Comparison of ENCODE assay signal across 8 cellular contexts in genomic region chr2:148817210-148817708, GRCh38. TPM values are rescaled to one million over a fixed set of nuclear protein-coding genes. Genes with fewer than 3 reads are reported as not detected.
A peak's percentile ranks its signal among the peaks of the same experiment; 100 is the strongest.
DNase-seq lines count a peak whose midpoint lies in the region; ATAC-seq and TF ChIP-seq lines count a peak whose summit lies in the region.

No MANE protein-coding gene starts in this region.

- H3K36me3 ChIP-seq in heart left ventricle: no peaks in the 10 kb centered on the region
- H3K36me3 ChIP-seq in smooth muscle cell (ENCODE audit: low read depth): no peaks in the 10 kb centered on the region

- H3K4me3 Mint-ChIP-seq in T-helper 17 cell: peak overlapping the region; percentile 77

- no peak overlapping the region for H3K9ac ChIP-seq in smooth muscle cell (ENCODE audit: low read depth)

- H4K20me1 ChIP-seq in smooth muscle cell (ENCODE audit: low read depth): no peaks in the 10 kb centered on the region

- WGBS in heart left ventricle, 4 donors: 4 to 7% (median 5%) methylated on average over 8 of the region's 8 CpGs
- WGBS in smooth muscle cell (ENCODE audit: low lambda C conversion rate): 9% methylated on average over 8 of the region's 8 CpGs

- H3F3A ChIP-seq in smooth muscle cell (ENCODE audit: low read depth): no peaks in the 10 kb centered on the region

- no peaks in the 10 kb centered on the region for H3K9me3 ChIP-seq in T-helper 17 cell (ENCODE audit: control insufficient read depth, low read length, poor library complexity, severe bottlenecking)
- no peaks in the 10 kb centered on the region for H3K9me3 ChIP-seq in heart left ventricle
- H3K9me3 ChIP-seq in smooth muscle cell (replicated peaks; ENCODE audit: low read depth): no peaks in the 10 kb centered on the region

- no peaks in the 10 kb centered on the region for H3K36me3 Mint-ChIP-seq in T-helper 17 cell (ENCODE audit: low read depth)

- H3K4me3 ChIP-seq in heart left ventricle: peak overlapping the region in 9 of 12 donors; percentile 2 to 43 (median 25)
- H3K4me3 ChIP-seq in smooth muscle cell: peak overlapping the region; percentile 41

- intact Hi-C loops in heart left ventricle (cut with DNase I): loop anchor here in 1 of 10 donors (10.0 kb wide), 1 partner anchor 172 kb away; the partner anchor contains the start of gene EPC2

- DNase-seq in NCI-H345 (lab: John Stamatoyannopoulos, UW): peak; percentile 43
- DNase-seq in NCI-H345 treated with DMSO at 0.1 percent for 48 hours (lab: John Stamatoyannopoulos, UW; ENCODE audit: unreplicated experiment): no peak
- DNase-seq in T-helper 17 cell: no peak
- peak in 3 of 5 donors; percentile 26 to 34 (median 30) for DNase-seq in heart left ventricle
- DNase-seq in smooth muscle cell (lab: John Stamatoyannopoulos, UW; ENCODE audit: unreplicated experiment): peak; percentile 9
- DNase-seq in D341Med (ENCODE audit: low spot score): no peak
- DNase-seq in GM10266 (ENCODE audit: extremely low spot score): no peak

- ATAC-seq in T-helper 17 cell (no peak), heart left ventricle (peak; percentile 26 to 79 (median 74)), HG03565 (IDR thresholded peaks at IDR 0.05; ENCODE audit: unreplicated experiment) (no peak)

- no peaks in the 10 kb centered on the region for H3K79me2 ChIP-seq in smooth muscle cell (ENCODE audit: low read depth)

- TF ChIP-seq CTCF in heart left ventricle (IDR thresholded peaks at IDR 0.05): no peak
- no peak for TF ChIP-seq CTCF in smooth muscle cell (IDR thresholded peaks at IDR 0.05; ENCODE audit: borderline replicate concordance, insufficient read depth, poor library complexity, severe bottlenecking)
- TF ChIP-seq CTCF in GM10266 (IDR thresholded peaks at IDR 0.05; ENCODE audit: control insufficient read depth, insufficient read depth, low read depth, missing control alignments): no peak

- peaks cover 29% of the 10 kb centered on the region for H3K27me3 Mint-ChIP-seq in T-helper 17 cell

- H3K27me3 ChIP-seq in heart left ventricle (no peaks in the 10 kb centered on the region), smooth muscle cell (ENCODE audit: low read depth) (no peaks in the 10 kb centered on the region)

- H3K27ac ChIP-seq in heart left ventricle: peak overlapping the region in 2 of 12 donors; percentile 2 to 51
- peak overlapping the region; percentile 37 for H3K27ac ChIP-seq in smooth muscle cell (ENCODE audit: low read depth)

- peaks cover 23% of the 10 kb centered on the region for H3K4me1 Mint-ChIP-seq in T-helper 17 cell

- H3K27ac Mint-ChIP-seq in T-helper 17 cell: no peak overlapping the region

- no peak for TF ChIP-seq POLR2A in heart left ventricle (IDR thresholded peaks at IDR 0.05)

- H3K4me1 ChIP-seq in heart left ventricle (peaks cover 0 to 35% (median 14%) of the 10 kb centered on the region in 12 donors), smooth muscle cell (ENCODE audit: low read depth) (peaks cover 4% of the 10 kb centered on the region)

- peak overlapping the region; percentile 85 for H3K4me2 ChIP-seq in smooth muscle cell

- peak overlapping the region; percentile 84 for H2AFZ ChIP-seq in smooth muscle cell (ENCODE audit: low read depth)

RNA-seq across cellular contexts. Expression of gene KIF5C, which starts 57.8 kb away (rescaled TPM):
- 10 to 100 TPM; 32.0 to 41.6 TPM for total RNA-seq in T-helper 17 cell
- total RNA-seq in heart left ventricle: 1 to 10 TPM in 2 of 9 donors, under 1 TPM in 7; 0.22 to 1.4 (median 0.50) TPM
- under 1 TPM; 0.23 to 0.28 TPM for polyA plus RNA-seq in heart left ventricle
- total RNA-seq in smooth muscle cell: 0.72 and 1.4 TPM in 2 replicates
- polyA plus RNA-seq in smooth muscle cell: 0.09 and 1.4 TPM in 2 replicates

Comparison
In these comparisons a context has a peak if more than half of its experiments do, and no peak if none do; other contexts are left out.
1. DNase-seq: peak in NCI-H345 (single experiment), heart left ventricle (3 of 5) and smooth muscle cell (single experiment); none in NCI-H345 treated with DMSO at 0.1 percent for 48 hours (single experiment), T-helper 17 cell (0 of 3), D341Med (single experiment) and GM10266 (single experiment).
2. ATAC-seq: peak in heart left ventricle (4 of 4); none in T-helper 17 cell (single experiment) and HG03565 (single experiment).
3. RNA of gene KIF5C, which starts 57.8 kb away (total RNA-seq): 32.0 to 41.6 TPM in T-helper 17 cell; 0.72 to 1.4 TPM in smooth muscle cell and 0.22 to 1.4 TPM in heart left ventricle; every median in the first group is over 10 times any median in the second.